Comparison of ENCODE assay signal across 7 cellular contexts in genomic region chr2:82501217-82501616, GRCh38.
"Had no signal": no experiment of that assay in that cellular context is flagged by ENCODE, and none has a peak within 500 bp of the region (broad histone marks: within the 10 kb centered on the region; RNA-seq: fewer than 3 reads in every experiment).

No MANE protein-coding gene starts in this region.

- H3K9ac ChIP-seq: KMS-11 had no signal

- H3K4me2 ChIP-seq: KMS-11 had no signal

- H3K27ac ChIP-seq: HL-60, KMS-11 had no signal

- ATAC-seq: HepG2 had no signal

- FAIRE-seq: HepG2, HTR-8/SVneo had no signal

- DNase-seq: IMR-90, KBM-7, KG1 had no signal
